11 cellular contexts compared by ENCODE assay signal in the genomic region with DNA sequence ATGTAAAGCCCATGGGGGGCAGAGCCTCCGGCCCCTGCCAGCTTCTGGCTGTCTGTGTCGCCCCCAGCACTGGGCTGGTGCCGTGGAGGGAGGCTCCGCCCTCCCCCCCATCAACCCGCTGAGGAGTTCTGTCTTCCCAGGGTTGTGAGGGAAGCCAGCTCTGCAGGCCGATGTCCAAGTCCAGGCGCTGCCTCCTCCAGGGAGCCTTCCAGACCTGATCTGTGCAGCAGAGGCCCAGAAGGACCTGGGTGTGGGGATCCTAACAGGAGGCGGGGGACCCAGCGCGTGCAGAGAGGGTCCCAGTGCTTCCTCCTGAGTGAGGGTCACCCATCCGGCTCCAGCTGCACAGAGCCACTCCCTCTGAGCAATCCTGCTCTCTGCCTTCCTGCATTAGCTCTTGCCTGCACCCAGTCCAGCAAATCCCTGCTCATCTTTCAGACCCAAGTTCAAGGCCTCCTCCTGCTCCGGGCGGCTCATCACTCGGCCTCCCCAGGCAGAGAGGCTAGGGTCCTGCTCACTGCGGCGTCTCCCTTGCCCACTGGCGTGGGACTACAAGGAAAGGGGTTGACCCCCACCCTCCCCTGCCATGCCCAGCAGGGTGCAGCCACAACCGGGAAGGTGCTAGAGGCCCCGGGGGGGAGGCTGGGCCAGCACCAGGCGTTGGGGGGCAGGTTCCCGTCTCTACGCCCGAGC. TPM values are rescaled to one million over a fixed set of nuclear protein-coding genes. Genes with fewer than 3 reads are reported as not detected.
DNase-seq lines count a peak whose midpoint lies in the region; ATAC-seq, FAIRE-seq and TF ChIP-seq lines count a peak whose summit lies in the region.
"Had no signal": no experiment of that assay in that cellular context is flagged by ENCODE, and none has a peak within 500 bp of the region (broad histone marks: within the 10 kb centered on the region; RNA-seq: fewer than 3 reads in every experiment).

No MANE protein-coding gene starts in this region.

- peaks cover 64% of the 10 kb centered on the region for H3K4me1 ChIP-seq in left ventricle myocardium inferior
- peaks cover 4 to 9% (median 5%) of the 10 kb centered on the region in 3 donors for H3K4me1 ChIP-seq in pancreas

- intact Hi-C loops in CD4-positive, alpha-beta T cell (cut with DNase I, micrococcal nuclease), result no loop called here
- intact Hi-C loops in left ventricle myocardium inferior (cut with micrococcal nuclease) (no loop called here), pancreas (cut with DNase I) (no loop called here)

- H3K4me3 Mint-ChIP-seq in CD4-positive, alpha-beta T cell, result no peak overlapping the region

- H3K9me3 ChIP-seq in CD4-positive, alpha-beta T cell (ENCODE audit: control insufficient read depth, low read length), result no peaks in the 10 kb centered on the region
- no peaks in the 10 kb centered on the region for H3K9me3 ChIP-seq in left ventricle myocardium inferior (replicated peaks)
- H3K9me3 ChIP-seq in pancreas, result no peaks in the 10 kb centered on the region

- TF ChIP-seq CTCF in CD4-positive, alpha-beta T cell (IDR thresholded peaks at IDR 0.05), result no peak
- TF ChIP-seq CTCF in RWPE1 (conservative IDR thresholded peaks at IDR 0.05; ENCODE audit: low read depth) (no peak), left ventricle myocardium inferior (IDR thresholded peaks at IDR 0.05; ENCODE audit: borderline replicate concordance) (no peak), pancreas (IDR thresholded peaks at IDR 0.05) (no peak)

- CTCF ChIA-PET in CD4-positive, alpha-beta T cell (lab: Charles Lee), result no interaction called here
- CTCF ChIA-PET in RWPE1 (lab: Yijun Ruan, JAX), result interaction anchor here (0.6 to 3.4 kb wide), 7 partner anchors 25 to 284 kb away, joined by 3 to 27 read pairs (median 5); no protein-coding TSS in a partner anchor

- H3K27me3 ChIP-seq in CD4-positive, alpha-beta T cell (ENCODE audit: control insufficient read depth, insufficient read depth, low read length), result no peaks in the 10 kb centered on the region
- H3K27me3 ChIP-seq in left ventricle myocardium inferior (ENCODE audit: low read depth) (peaks cover 12% of the 10 kb centered on the region), pancreas (no peaks in the 10 kb centered on the region)

- H3K36me3 ChIP-seq in left ventricle myocardium inferior, result no peaks in the 10 kb centered on the region
- H3K36me3 ChIP-seq in pancreas, result no peaks in the 10 kb centered on the region
- H3K36me3 ChIP-seq: SJSA1 had no signal

- WGBS in pancreas, 2 donors, result 76% methylated on average over 22 to 23 of the region's 23 CpGs

- H3K4me3 ChIP-seq in left ventricle myocardium inferior (peak overlapping the region; percentile 50), pancreas (no peak overlapping the region)
- H3K4me3 ChIP-seq: SJSA1 had no signal

- DNase-seq in CD4-positive, alpha-beta T cell, result peak in 1 of 10 experiments; percentile 0
- DNase-seq in RWPE1 (ENCODE audit: low spot score), result no peak
- DNase-seq in left ventricle myocardium inferior, result peak; percentile 49
- DNase-seq in pancreas, result peak in 4 of 6 donors; percentile 5 to 68 (median 46)
- no peak for DNase-seq in amniotic stem cell (lab: John Stamatoyannopoulos, UW)
- DNase-seq in GOT3 (lab: John Stamatoyannopoulos, UW), result no peak

- H3K9me3 Mint-ChIP-seq in CD4-positive, alpha-beta T cell, result no peaks in the 10 kb centered on the region

- H3K27ac Mint-ChIP-seq in CD4-positive, alpha-beta T cell, result peak overlapping the region; percentile 68

- no peak for ATAC-seq in CD4-positive, alpha-beta T cell (ENCODE audit: poor library complexity)
- ATAC-seq in pancreas (no peak), HG02973 (IDR thresholded peaks at IDR 0.05; ENCODE audit: unreplicated experiment) (no peak), HG03354 (IDR thresholded peaks at IDR 0.05; ENCODE audit: poor library complexity, severe bottlenecking, unreplicated experiment) (no peak)

- H3K27me3 Mint-ChIP-seq in CD4-positive, alpha-beta T cell, result no peaks in the 10 kb centered on the region

- peaks cover 19% of the 10 kb centered on the region for H3K36me3 Mint-ChIP-seq in CD4-positive, alpha-beta T cell (ENCODE audit: low read depth)

- peaks cover 35% of the 10 kb centered on the region for H3K4me1 Mint-ChIP-seq in CD4-positive, alpha-beta T cell (ENCODE audit: low read depth)

- POLR2A ChIA-PET in CD4-positive, alpha-beta T cell (lab: Charles Lee), result interaction anchor here (1.4 kb wide), 1 partner anchor 42 kb away, joined by 3 read pairs; no protein-coding TSS in a partner anchor
- POLR2A ChIA-PET in RWPE1 (lab: Yijun Ruan, JAX; ENCODE audit: low non-redundant PET), result no interaction called here

- H3K27ac ChIP-seq in CD4-positive, alpha-beta T cell (ENCODE audit: low read depth, low read length), result no peak overlapping the region
- peak overlapping the region; percentile 100 for H3K27ac ChIP-seq in RWPE1
- peak overlapping the region; percentile 97 for H3K27ac ChIP-seq in left ventricle myocardium inferior (replicated peaks)
- H3K27ac ChIP-seq in pancreas, result no peak overlapping the region
- H3K27ac ChIP-seq: SJSA1 had no signal

- no peak for FAIRE-seq in pancreas (lab: Jason Lieb, UNC)
- FAIRE-seq: astrocyte had no signal

RNA-seq across cellular contexts. Expression of gene PRR33, which starts 16.5 kb away (rescaled TPM):
- total RNA-seq in CD4-positive, alpha-beta T cell, result not detected
- 2.4 TPM for total RNA-seq in left ventricle myocardium inferior
- total RNA-seq in pancreas, result not detected
- polyA plus RNA-seq in pancreas, result not detected
- total RNA-seq: astrocyte, renal cortical epithelial cell, SJSA1 had no signal

RNA-seq across cellular contexts. Expression of gene LSP1, which starts 22.4 kb away (rescaled TPM):
- 100 to 1,000 TPM; 228 to 232 TPM for total RNA-seq in CD4-positive, alpha-beta T cell
- 19.7 TPM for total RNA-seq in left ventricle myocardium inferior
- total RNA-seq in pancreas, result 10 to 100 TPM in 3 of 6 donors, 1 to 10 TPM in 3; 2.4 to 26.8 (median 8.4) TPM
- polyA plus RNA-seq in pancreas, result 10 to 100 TPM in 1 of 2 donors, 1 to 10 TPM in 1; 8.6 to 20.6 TPM
- total RNA-seq: renal cortical epithelial cell had no signal

RNA-seq across cellular contexts. Expression of gene TNNI2, which starts 36.5 kb away (rescaled TPM):
- under 1 TPM in 1 of 2 experiments, not detected in 1; 0.50 TPM for total RNA-seq in CD4-positive, alpha-beta T cell
- not detected for total RNA-seq in left ventricle myocardium inferior
- 1 to 10 TPM in 5 of 6 donors, not detected in 1; 2.5 to 8.7 (median 6.2) TPM for total RNA-seq in pancreas
- polyA plus RNA-seq in pancreas, result 10 to 100 TPM; 28.9 to 57.4 TPM
- total RNA-seq: astrocyte, renal cortical epithelial cell, SJSA1 had no signal

RNA-seq across cellular contexts. Expression of gene SYT8, which starts 40.4 kb away (rescaled TPM):
- total RNA-seq in CD4-positive, alpha-beta T cell, result not detected
- total RNA-seq in left ventricle myocardium inferior, result not detected
- total RNA-seq in pancreas, result 10 to 100 TPM in 3 of 6 donors, 1 to 10 TPM in 3; 3.6 to 34.2 (median 12.2) TPM
- 10 to 100 TPM; 43.7 to 64.8 TPM for polyA plus RNA-seq in pancreas
- total RNA-seq: SJSA1 had no signal

RNA-seq across cellular contexts. Expression of gene TNNT3, which starts 44.3 kb away (rescaled TPM):
- total RNA-seq in CD4-positive, alpha-beta T cell, result 10 to 100 TPM; 19.1 to 21.9 TPM
- 30.7 TPM for total RNA-seq in left ventricle myocardium inferior
- 1 to 10 TPM in 2 of 6 donors, under 1 TPM in 4; 0.24 to 2.0 (median 0.70) TPM for total RNA-seq in pancreas
- polyA plus RNA-seq in pancreas, result 1 to 10 TPM; 3.1 to 6.6 TPM
- total RNA-seq: astrocyte, renal cortical epithelial cell had no signal

Comparison
In these comparisons a context has a peak if more than half of its experiments do, and no peak if none do; other contexts are left out.
1. DNase-seq: peak in left ventricle myocardium inferior (single experiment) and pancreas (4 of 6); none in RWPE1 (single experiment), amniotic stem cell (single experiment) and GOT3 (single experiment).
2. H3K27ac ChIP-seq: peak in RWPE1 (single experiment) and left ventricle myocardium inferior (single experiment); none in CD4-positive, alpha-beta T cell (single experiment) and pancreas (0 of 4).
3. RNA of gene LSP1, which starts 22.4 kb away (total RNA-seq): 228 to 232 TPM in CD4-positive, alpha-beta T cell; 19.7 TPM in left ventricle myocardium inferior (single experiment) and 2.4 to 26.8 TPM in pancreas; every median in the first group is over 4 times any median in the second.